ENCODE assay signal across 8 cellular contexts in the genomic region with DNA sequence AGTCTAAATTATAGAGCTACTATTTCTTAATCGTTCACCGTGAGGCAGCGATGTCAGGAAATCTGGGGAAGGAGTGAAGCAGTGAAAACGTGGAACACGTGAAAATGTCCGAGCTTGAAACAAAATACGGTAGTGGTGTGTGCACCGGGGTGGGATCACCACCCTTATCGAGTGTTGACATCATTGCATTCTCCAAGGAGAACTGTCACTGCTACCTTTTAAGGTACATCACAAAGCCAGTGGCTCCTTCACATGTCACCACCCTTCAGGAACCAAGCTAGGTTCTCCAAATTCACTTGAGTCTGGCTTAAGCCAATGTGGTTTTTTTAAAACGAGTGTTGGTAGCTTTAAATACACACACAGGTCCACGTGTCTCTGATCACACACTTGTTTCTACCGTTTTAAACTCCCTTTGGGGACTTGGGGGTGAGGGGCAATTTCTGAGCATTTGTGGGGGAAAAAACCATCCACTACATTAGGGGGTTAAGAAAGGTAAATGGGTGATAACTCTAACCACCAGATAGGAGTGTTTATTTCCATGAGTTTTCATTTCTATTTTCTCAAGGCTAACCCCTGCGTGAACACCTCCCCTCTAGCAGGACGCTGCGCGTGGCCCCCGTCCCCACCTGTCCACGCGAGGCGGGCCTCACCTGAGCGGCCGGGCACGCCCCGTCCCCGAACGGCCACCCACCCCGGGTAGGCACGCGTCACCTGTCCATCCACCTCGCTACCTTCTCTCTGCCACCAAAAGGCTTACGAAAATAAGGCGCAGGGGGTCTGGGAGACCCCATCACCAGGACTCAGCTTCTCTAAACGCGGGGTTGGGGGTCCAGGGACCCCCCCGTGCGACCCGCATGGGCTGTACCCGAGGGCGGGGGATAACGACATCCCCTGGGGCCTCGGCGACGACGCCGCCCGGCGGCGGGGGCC. TPM values are rescaled to one million over a fixed set of nuclear protein-coding genes. Genes with fewer than 3 reads are reported as not detected.
DNase-seq lines count a peak whose midpoint lies in the region; ATAC-seq lines count a peak whose summit lies in the region.

No MANE protein-coding gene starts in this region.

- peak overlapping the region; percentile 92 for H3K27ac Mint-ChIP-seq in activated naive CD8-positive, alpha-beta T cell treated with anti-CD3 and anti-CD28 coated beads, Interleukin-2, amount 50 U/mL, for 24 hours

- H3K36me3 Mint-ChIP-seq in activated naive CD8-positive, alpha-beta T cell treated with anti-CD3 and anti-CD28 coated beads, Interleukin-2, amount 50 U/mL, for 24 hours (ENCODE audit: low read depth) = peaks cover 7% of the 10 kb centered on the region

- no peaks in the 10 kb centered on the region for H3K9me3 Mint-ChIP-seq in activated naive CD8-positive, alpha-beta T cell treated with anti-CD3 and anti-CD28 coated beads, Interleukin-2, amount 50 U/mL, for 24 hours

- H3K4me1 ChIP-seq in rectal smooth muscle tissue (ENCODE audit: control insufficient read depth, insufficient read depth, low read length) = no peaks in the 10 kb centered on the region

- H3K9ac ChIP-seq in rectal smooth muscle tissue (ENCODE audit: low read length) = peak overlapping the region; percentile 81

- H3K27me3 Mint-ChIP-seq in activated naive CD8-positive, alpha-beta T cell treated with anti-CD3 and anti-CD28 coated beads, Interleukin-2, amount 50 U/mL, for 24 hours = no peaks in the 10 kb centered on the region

- ATAC-seq in GM19372 (IDR thresholded peaks at IDR 0.05; ENCODE audit: low read depth, unreplicated experiment) = peak; percentile 26
- ATAC-seq in HG03521 (IDR thresholded peaks at IDR 0.05; ENCODE audit: unreplicated experiment) = peak; percentile 30
- ATAC-seq in activated naive CD8-positive, alpha-beta T cell treated with anti-CD3 and anti-CD28 coated beads, Interleukin-2, amount 50 U/mL, for 24 hours = peak; percentile 20
- peak; percentile 26 to 39 for ATAC-seq in left cardiac atrium

- no peak overlapping the region for H3K27ac ChIP-seq in rectal smooth muscle tissue (ENCODE audit: low read depth, low read length)

- no peaks in the 10 kb centered on the region for H3K36me3 ChIP-seq in rectal smooth muscle tissue (ENCODE audit: control insufficient read depth, insufficient read depth, low read length)

- H3K4me3 Mint-ChIP-seq in activated naive CD8-positive, alpha-beta T cell treated with anti-CD3 and anti-CD28 coated beads, Interleukin-2, amount 50 U/mL, for 24 hours = peak overlapping the region; percentile 89

- H3K4me1 Mint-ChIP-seq in activated naive CD8-positive, alpha-beta T cell treated with anti-CD3 and anti-CD28 coated beads, Interleukin-2, amount 50 U/mL, for 24 hours = peaks cover 31% of the 10 kb centered on the region

- intact Hi-C loops in left cardiac atrium (cut with DNase I) = no loop called here

- peak; percentile 38 for DNase-seq in COR-L47 (lab: John Stamatoyannopoulos, UW)
- DNase-seq in RKO (ENCODE audit: low spot score) = peak; percentile 49
- peak; percentile 38 for DNase-seq in activated naive CD8-positive, alpha-beta T cell treated with anti-CD3 and anti-CD28 coated beads, Interleukin-2, amount 50 U/mL, for 24 hours
- DNase-seq in left cardiac atrium = no peak
- no peak for DNase-seq in NCI-H187 treated with DMSO at 0.1 percent for 48 hours (lab: John Stamatoyannopoulos, UW)

- H3K4me3 ChIP-seq in rectal smooth muscle tissue (ENCODE audit: low read length) = peak overlapping the region; percentile 91

- no peaks in the 10 kb centered on the region for H3K27me3 ChIP-seq in rectal smooth muscle tissue (ENCODE audit: control insufficient read depth, insufficient read depth, low read length)

RNA-seq across cellular contexts. Expression of gene PRDM15, which starts 1.0 kb away (rescaled TPM):
- total RNA-seq in left cardiac atrium = 1 to 10 TPM; 6.5 TPM

Comparison
In these comparisons a context has a peak if more than half of its experiments do, and no peak if none do; other contexts are left out.
1. DNase-seq: peak in COR-L47 (single experiment), RKO (single experiment) and activated naive CD8-positive, alpha-beta T cell treated with anti-CD3 and anti-CD28 coated beads, Interleukin-2, amount 50 U/mL, for 24 hours (single experiment); none in left cardiac atrium (single experiment) and NCI-H187 treated with DMSO at 0.1 percent for 48 hours (single experiment).
2. Peak in every context shown above with its lines, with median percentiles within 50 percentile points of each other: ATAC-seq.